In genomic region chr17:82458130-82458884, GRCh38 we compare ENCODE assay signal across 8 cellular contexts. TPM values are rescaled to one million over a fixed set of nuclear protein-coding genes. Genes with fewer than 3 reads are reported as not detected.
A peak's percentile ranks its signal among the peaks of the same experiment; 100 is the strongest.
DNase-seq lines count a peak whose midpoint lies in the region; ATAC-seq and TF ChIP-seq lines count a peak whose summit lies in the region.

Gene NARF (plus strand): TSS chr17:82458741. CDS start chr17:82458804, 63 bp downstream.

- peak in 1 of 2 experiments; percentile 45; a peak in 3 of 4 replicates for TF ChIP-seq EP300 in SK-N-SH (IDR thresholded peaks at IDR 0.05; ENCODE audit: borderline replicate concordance in 1 of 2, low read depth in 1 of 2, low read length in 1 of 2)

- no peak for TF ChIP-seq CTCF in SK-N-SH (IDR thresholded peaks at IDR 0.05)

- no peaks in the 10 kb centered on the region for H3K27me3 ChIP-seq in SK-N-SH (ENCODE audit: insufficient read depth)

- H3K9me3 ChIP-seq in SK-N-SH = no peaks in the 10 kb centered on the region

- H3K79me2 ChIP-seq in SK-N-SH (ENCODE audit: insufficient read depth) = peaks cover 28% of the 10 kb centered on the region

- WGBS in SK-N-SH (ENCODE audit: low lambda C conversion rate) = 0% methylated on average over 20 of the region's 90 CpGs

- H3K4me3 ChIP-seq in SK-N-SH (ENCODE audit: low read depth in 2 of 2, low read length in 1 of 2) = peak within 1 kb of the TSS; percentile 74 to 92

- peaks cover 15 to 21% of the 10 kb centered on the region in 2 experiments for H3K36me3 ChIP-seq in SK-N-SH (replicated peaks in 1 of 2; ENCODE audit: control insufficient read depth in 1 of 2, insufficient read depth in 2 of 2, low read length in 1 of 2)

- H2AFZ ChIP-seq in SK-N-SH (ENCODE audit: low read depth) = peak within 1 kb of the TSS; percentile 54

- peaks cover 7% of the 10 kb centered on the region for H3F3A ChIP-seq in SK-N-SH (replicated peaks; ENCODE audit: insufficient read depth)

- peaks cover 6% of the 10 kb centered on the region; the same call in 1 of the 2 replicates for H4K20me1 ChIP-seq in SK-N-SH (ENCODE audit: insufficient read depth)

- peak within 1 kb of the TSS; percentile 98 to 99 for H3K27ac ChIP-seq in SK-N-SH (ENCODE audit: low read depth in 2 of 2, low read length in 1 of 2)
- H3K27ac ChIP-seq in temporal lobe (ENCODE audit: low read depth, low read length) = peak within 1 kb of the TSS; percentile 99

- peak; percentile 95 for ATAC-seq in HG02571 (IDR thresholded peaks at IDR 0.05; ENCODE audit: unreplicated experiment)

- peak within 1 kb of the TSS; percentile 95 for H3K9ac ChIP-seq in SK-N-SH

- CTCF ChIA-PET in SK-N-SH (lab: Yijun Ruan, JAX) = interaction anchor here (0.6 to 2.2 kb wide), 4 partner anchors 36 to 252 kb away, joined by 3 to 9 read pairs (median 3); no protein-coding TSS in a partner anchor

- peaks cover 5 to 11% of the 10 kb centered on the region in 2 experiments; a peak in 3 of 4 replicates for H3K4me1 ChIP-seq in SK-N-SH (ENCODE audit: control insufficient read depth in 1 of 2, insufficient read depth in 2 of 2, low read depth in 1 of 2, low read length in 1 of 2)

- POLR2A ChIA-PET in SK-N-SH (lab: Yijun Ruan, JAX) = interaction anchor here (0.7 to 1.3 kb wide), 3 partner anchors 36 to 88 kb away, joined by 3 to 5 read pairs (median 3); no protein-coding TSS in a partner anchor

- no peak for TF ChIP-seq RAD21 in SK-N-SH (IDR thresholded peaks at IDR 0.05; ENCODE audit: low read length)

- DNase-seq in GM04504 (ENCODE audit: low read depth) = peak; percentile 98
- peak; percentile 96 for DNase-seq in NCI-H1048 (lab: John Stamatoyannopoulos, UW)
- DNase-seq in SK-N-SH = peak; percentile 100
- DNase-seq in activated naive CD4-positive, alpha-beta T cell treated with anti-CD3 and anti-CD28 coated beads, Interleukin-2, amount 50 U/mL, for 16 hours = peak; percentile 97
- peak; percentile 99 for DNase-seq in globus pallidus (ENCODE audit: low spot score)
- DNase-seq in occipital lobe (lab: John Stamatoyannopoulos, UW) = peak; percentile 98

- no peaks in the 10 kb centered on the region for H3K9me2 ChIP-seq in SK-N-SH

- H3K4me2 ChIP-seq in SK-N-SH = peak within 1 kb of the TSS; percentile 94

TF ChIP-seq in SK-N-SH, 30 proteins besides CTCF, POLR2A, EP300 and RAD21 (continues in another document):
- TF ChIP-seq USF1 (IDR thresholded peaks at IDR 0.05; ENCODE audit: borderline replicate concordance, low read depth) = peak; percentile 98
- peak; percentile 68; the same call in 1 of the 2 replicates for TF ChIP-seq RFX5 (IDR thresholded peaks at IDR 0.05; ENCODE audit: low read length)
- peak; percentile 95; the same call in 1 of the 2 replicates for TF ChIP-seq SIN3A (IDR thresholded peaks at IDR 0.05; ENCODE audit: borderline replicate concordance, low read depth, low read length)
- TF ChIP-seq, protein P1, sequence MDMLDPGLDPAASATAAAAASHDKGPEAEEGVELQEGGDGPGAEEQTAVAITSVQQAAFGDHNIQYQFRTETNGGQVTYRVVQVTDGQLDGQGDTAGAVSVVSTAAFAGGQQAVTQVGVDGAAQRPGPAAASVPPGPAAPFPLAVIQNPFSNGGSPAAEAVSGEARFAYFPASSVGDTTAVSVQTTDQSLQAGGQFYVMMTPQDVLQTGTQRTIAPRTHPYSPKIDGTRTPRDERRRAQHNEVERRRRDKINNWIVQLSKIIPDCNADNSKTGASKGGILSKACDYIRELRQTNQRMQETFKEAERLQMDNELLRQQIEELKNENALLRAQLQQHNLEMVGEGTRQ (IDR thresholded peaks at IDR 0.05; ENCODE audit: borderline replicate concordance, low read depth, low read length) = peak; percentile 94
- TF ChIP-seq FOSL2 (IDR thresholded peaks at IDR 0.05; ENCODE audit: borderline replicate concordance, low read depth) = no peak
- no peak; the same call in 1 of the 2 replicates for TF ChIP-seq TCF12 (IDR thresholded peaks at IDR 0.05)
- TF ChIP-seq, protein P2, sequence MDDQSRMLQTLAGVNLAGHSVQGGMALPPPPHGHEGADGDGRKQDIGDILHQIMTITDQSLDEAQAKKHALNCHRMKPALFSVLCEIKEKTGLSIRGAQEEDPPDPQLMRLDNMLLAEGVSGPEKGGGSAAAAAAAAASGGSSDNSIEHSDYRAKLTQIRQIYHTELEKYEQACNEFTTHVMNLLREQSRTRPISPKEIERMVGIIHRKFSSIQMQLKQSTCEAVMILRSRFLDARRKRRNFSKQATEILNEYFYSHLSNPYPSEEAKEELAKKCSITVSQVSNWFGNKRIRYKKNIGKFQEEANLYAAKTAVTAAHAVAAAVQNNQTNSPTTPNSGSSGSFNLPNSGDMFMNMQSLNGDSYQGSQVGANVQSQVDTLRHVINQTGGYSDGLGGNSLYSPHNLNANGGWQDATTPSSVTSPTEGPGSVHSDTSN (IDR thresholded peaks at IDR 0.05) = peak; percentile 76
- TF ChIP-seq, protein P3, sequence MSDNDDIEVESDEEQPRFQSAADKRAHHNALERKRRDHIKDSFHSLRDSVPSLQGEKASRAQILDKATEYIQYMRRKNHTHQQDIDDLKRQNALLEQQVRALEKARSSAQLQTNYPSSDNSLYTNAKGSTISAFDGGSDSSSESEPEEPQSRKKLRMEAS (IDR thresholded peaks at IDR 0.05; ENCODE audit: low read depth) = peak; percentile 98
- TF ChIP-seq, protein P4, sequence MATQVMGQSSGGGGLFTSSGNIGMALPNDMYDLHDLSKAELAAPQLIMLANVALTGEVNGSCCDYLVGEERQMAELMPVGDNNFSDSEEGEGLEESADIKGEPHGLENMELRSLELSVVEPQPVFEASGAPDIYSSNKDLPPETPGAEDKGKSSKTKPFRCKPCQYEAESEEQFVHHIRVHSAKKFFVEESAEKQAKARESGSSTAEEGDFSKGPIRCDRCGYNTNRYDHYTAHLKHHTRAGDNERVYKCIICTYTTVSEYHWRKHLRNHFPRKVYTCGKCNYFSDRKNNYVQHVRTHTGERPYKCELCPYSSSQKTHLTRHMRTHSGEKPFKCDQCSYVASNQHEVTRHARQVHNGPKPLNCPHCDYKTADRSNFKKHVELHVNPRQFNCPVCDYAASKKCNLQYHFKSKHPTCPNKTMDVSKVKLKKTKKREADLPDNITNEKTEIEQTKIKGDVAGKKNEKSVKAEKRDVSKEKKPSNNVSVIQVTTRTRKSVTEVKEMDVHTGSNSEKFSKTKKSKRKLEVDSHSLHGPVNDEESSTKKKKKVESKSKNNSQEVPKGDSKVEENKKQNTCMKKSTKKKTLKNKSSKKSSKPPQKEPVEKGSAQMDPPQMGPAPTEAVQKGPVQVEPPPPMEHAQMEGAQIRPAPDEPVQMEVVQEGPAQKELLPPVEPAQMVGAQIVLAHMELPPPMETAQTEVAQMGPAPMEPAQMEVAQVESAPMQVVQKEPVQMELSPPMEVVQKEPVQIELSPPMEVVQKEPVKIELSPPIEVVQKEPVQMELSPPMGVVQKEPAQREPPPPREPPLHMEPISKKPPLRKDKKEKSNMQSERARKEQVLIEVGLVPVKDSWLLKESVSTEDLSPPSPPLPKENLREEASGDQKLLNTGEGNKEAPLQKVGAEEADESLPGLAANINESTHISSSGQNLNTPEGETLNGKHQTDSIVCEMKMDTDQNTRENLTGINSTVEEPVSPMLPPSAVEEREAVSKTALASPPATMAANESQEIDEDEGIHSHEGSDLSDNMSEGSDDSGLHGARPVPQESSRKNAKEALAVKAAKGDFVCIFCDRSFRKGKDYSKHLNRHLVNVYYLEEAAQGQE (IDR thresholded peaks at IDR 0.05; ENCODE audit: low read depth, low read length) = peak; percentile 28
- no peak for TF ChIP-seq GATA2 (CRISPR knock-in tag; IDR thresholded peaks at IDR 0.05)
- TF ChIP-seq YY1 (IDR thresholded peaks at IDR 0.05; ENCODE audit: low read depth) = peak; percentile 96
- peak; percentile 20; the same call in 1 of the 2 replicates for TF ChIP-seq RCOR1 (IDR thresholded peaks at IDR 0.05; ENCODE audit: low read length)
- TF ChIP-seq MXI1 (IDR thresholded peaks at IDR 0.05; ENCODE audit: low read depth, low read length) = peak; percentile 54; the same call in 1 of the 2 replicates
- no peak for TF ChIP-seq SMC3 (IDR thresholded peaks at IDR 0.05; ENCODE audit: low read depth, low read length)
- TF ChIP-seq MEF2A (IDR thresholded peaks at IDR 0.05; ENCODE audit: borderline replicate concordance, low read depth) = no peak
- TF ChIP-seq NFIC (IDR thresholded peaks at IDR 0.05; ENCODE audit: borderline replicate concordance) = no peak
- TF ChIP-seq POLR2AphosphoS5 (IDR thresholded peaks at IDR 0.05; ENCODE audit: low read depth, low read length) = peak; percentile 90
- no peak for TF ChIP-seq EZH2phosphoT487 (IDR thresholded peaks at IDR 0.05; ENCODE audit: borderline replicate concordance, low read depth)
- peak; percentile 99; the same call in 1 of the 2 replicates for TF ChIP-seq ELF1 (IDR thresholded peaks at IDR 0.05)
- peak; percentile 78 for TF ChIP-seq CHD2 (IDR thresholded peaks at IDR 0.05; ENCODE audit: low read length, partially characterized antibody)
- TF ChIP-seq FOXJ3 (CRISPR knock-in tag; IDR thresholded peaks at IDR 0.05) = no peak
- no peak for TF ChIP-seq FOXM1 (IDR thresholded peaks at IDR 0.05; ENCODE audit: low read depth)
- no peak for TF ChIP-seq TEAD4 (IDR thresholded peaks at IDR 0.05; ENCODE audit: borderline replicate concordance, insufficient read depth)
- TF ChIP-seq RXRA (IDR thresholded peaks at IDR 0.05; ENCODE audit: borderline replicate concordance, low read depth) = no peak

RNA-seq across cellular contexts. Expression of gene NARF, which starts in this region (rescaled TPM):
- 128 and 130 TPM in 2 replicates for polyA plus RNA-seq in SK-N-SH (2012; rRNA removed)
- polyA plus RNA-seq in SK-N-SH (2012; cell fraction: cytosol; rRNA removed) = 90.6 and 112 TPM in 2 replicates
- 222 and 289 TPM in 2 replicates for polyA plus RNA-seq in SK-N-SH (2012; cell fraction: nucleus; rRNA removed)
- total RNA-seq in occipital lobe = 38.1 TPM
- 40.6 TPM for total RNA-seq in temporal lobe

Comparison
In these comparisons a context has a peak if more than half of its experiments do, and no peak if none do; other contexts are left out.
1. Peak in every context shown above with its lines: DNase-seq, ATAC-seq, H3K4me3 ChIP-seq and H3K27ac ChIP-seq.